In the genomic region with DNA sequence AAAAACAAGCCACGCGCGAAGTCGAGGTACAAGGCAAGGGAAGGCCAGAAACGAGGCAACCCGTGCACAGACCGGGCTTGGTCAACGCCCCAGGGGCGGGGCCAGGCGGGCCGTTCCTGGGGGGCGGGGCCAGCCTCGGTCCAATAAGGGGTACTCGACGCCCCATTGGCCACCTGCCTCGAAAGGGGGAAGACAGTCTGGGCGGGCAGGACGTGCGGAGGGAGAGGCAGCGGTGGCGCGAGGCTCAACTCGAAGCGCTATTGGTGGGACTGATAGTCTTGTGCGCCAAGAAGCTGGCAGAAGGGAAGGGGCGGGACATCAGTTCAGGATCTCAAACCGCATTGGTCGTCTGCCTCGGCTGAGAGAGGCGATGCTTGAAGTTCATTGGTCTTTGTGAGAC, we compare ENCODE assay signal across 31 cellular contexts. TPM values are rescaled to one million over a fixed set of nuclear protein-coding genes. Genes with fewer than 3 reads are reported as not detected.
DNase-seq lines count a peak whose midpoint lies in the region; ATAC-seq, FAIRE-seq and TF ChIP-seq lines count a peak whose summit lies in the region.
"Had no signal": no experiment of that assay in that cellular context is flagged by ENCODE, and none has a peak within 500 bp of the region (broad histone marks: within the 10 kb centered on the region; RNA-seq: fewer than 3 reads in every experiment).

A gene with protein sequence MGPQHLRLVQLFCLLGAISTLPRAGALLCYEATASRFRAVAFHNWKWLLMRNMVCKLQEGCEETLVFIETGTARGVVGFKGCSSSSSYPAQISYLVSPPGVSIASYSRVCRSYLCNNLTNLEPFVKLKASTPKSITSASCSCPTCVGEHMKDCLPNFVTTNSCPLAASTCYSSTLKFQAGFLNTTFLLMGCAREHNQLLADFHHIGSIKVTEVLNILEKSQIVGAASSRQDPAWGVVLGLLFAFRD (minus strand): TSS at position 83 of the 400 bp plus-strand sequence. CDS start 5,398 bp downstream, outside the sequence.

- no peak for TF ChIP-seq RAD21 in A549 (conservative IDR thresholded peaks at IDR 0.05 in 1 of 2, IDR thresholded peaks at IDR 0.05 in 1 of 2)
- TF ChIP-seq RAD21 in Ishikawa (IDR thresholded peaks at IDR 0.05; ENCODE audit: low read depth) = no peak

- H3K27ac Mint-ChIP-seq in glutamatergic neuron (ENCODE audit: unreplicated experiment) = peak within 1 kb of the TSS; percentile 45
- no peak within 1 kb of the TSS for H3K27ac Mint-ChIP-seq in CD8-positive, alpha-beta T cell
- H3K27ac Mint-ChIP-seq: activated CD4-positive, alpha-beta memory T cell treated with anti-CD3 and anti-CD28 coated beads for 36 hours; brain had no signal

- CTCF ChIA-PET in A549 (lab: Yijun Ruan, JAX) = interaction anchor here (1.5 to 2.6 kb wide), 5 partner anchors 9 to 281 kb away, joined by 3 to 14 read pairs (median 7); a partner anchor contains a TSS
- CTCF ChIA-PET in CD8-positive, alpha-beta T cell (lab: Charles Lee) = interaction anchor here (1.0 kb wide), 1 partner anchor 23 kb away, joined by 3 read pairs; no protein-coding TSS in a partner anchor

- peaks cover 8% of the 10 kb centered on the region for H3K36me3 Mint-ChIP-seq in glutamatergic neuron (ENCODE audit: unreplicated experiment)
- no peaks in the 10 kb centered on the region for H3K36me3 Mint-ChIP-seq in CD8-positive, alpha-beta T cell
- H3K36me3 Mint-ChIP-seq: activated CD4-positive, alpha-beta memory T cell treated with anti-CD3 and anti-CD28 coated beads for 36 hours; brain; CD14-positive monocyte; natural killer cell treated with Interleukin-12 subunit alpha and Interleukin-12 subunit beta and Interleukin-15 and Interleukin-18, amount 100 ng/mL, for 72 hours had no signal

- no peaks in the 10 kb centered on the region for H3K9me3 ChIP-seq in A549
- H3K9me3 ChIP-seq in CD8-positive, alpha-beta T cell (ENCODE audit: low read length) = no peaks in the 10 kb centered on the region
- H3K9me3 ChIP-seq: right atrium auricular region, SJSA1, suprapubic skin, uterus had no signal

- intact Hi-C loops in CD8-positive, alpha-beta T cell (cut with DNase I, micrococcal nuclease) = no loop called here

- TF ChIP-seq POLR2A in A549 (IDR thresholded peaks at IDR 0.05; ENCODE audit: low read length) = no peak

- no peaks in the 10 kb centered on the region for H3K27me3 ChIP-seq in CD8-positive, alpha-beta T cell (ENCODE audit: insufficient read depth, low read length)
- H3K27me3 ChIP-seq: right atrium auricular region, uterus had no signal

- WGBS in A549 (ENCODE audit: missing lambda C conversion rate) = 68% methylated on average over 30 of the region's 30 CpGs

- ATAC-seq in A549 (peak; percentile 20 to 68; a peak in 4 of 6 replicates), HG02973 (IDR thresholded peaks at IDR 0.05; ENCODE audit: unreplicated experiment) (no peak)
- ATAC-seq in CD8-positive, alpha-beta T cell = no peak
- ATAC-seq: foreskin keratinocyte; natural killer cell treated with Interleukin-12 subunit alpha and Interleukin-12 subunit beta and Interleukin-15 and Interleukin-18, amount 100 ng/mL, for 72 hours; stimulated activated naive B cell treated with anti-CD40 and anti-IgM and Interleukin-4, amounts not matched to agents 10 μg/mL and 1 μg/mL and 100 μg/mL, for 72 hours had no signal

- POLR2A ChIA-PET in A549 (lab: Yijun Ruan, JAX) = interaction anchor here (2.3 kb wide), 1 partner anchor 15 kb away, joined by 10 read pairs; a partner anchor contains a TSS
- POLR2A ChIA-PET in CD8-positive, alpha-beta T cell (lab: Charles Lee) = no interaction called here

- H3K4me3 Mint-ChIP-seq in glutamatergic neuron (ENCODE audit: unreplicated experiment) = no peak within 1 kb of the TSS
- H3K4me3 Mint-ChIP-seq in CD8-positive, alpha-beta T cell = no peak within 1 kb of the TSS
- H3K4me3 Mint-ChIP-seq: activated CD4-positive, alpha-beta memory T cell treated with anti-CD3 and anti-CD28 coated beads for 36 hours; brain; CD14-positive monocyte; natural killer cell treated with Interleukin-12 subunit alpha and Interleukin-12 subunit beta and Interleukin-15 and Interleukin-18, amount 100 ng/mL, for 72 hours; stimulated activated naive B cell treated with anti-CD40 and anti-IgM and Interleukin-4, amounts not matched to agents 10 μg/mL and 1 μg/mL and 100 μg/mL, for 72 hours had no signal

- no peaks in the 10 kb centered on the region for H3K4me1 ChIP-seq in A549
- no peaks in the 10 kb centered on the region for H3K4me1 ChIP-seq in CD8-positive, alpha-beta T cell (ENCODE audit: insufficient read depth, low read length)
- H3K4me1 ChIP-seq: foreskin keratinocyte, right atrium auricular region, SJSA1, suprapubic skin, uterus had no signal

- FAIRE-seq in A549 (lab: Jason Lieb, UNC) = peak; percentile 46
- FAIRE-seq: keratinocyte had no signal

- peaks cover 3% of the 10 kb centered on the region for H3K9me3 Mint-ChIP-seq in glutamatergic neuron (ENCODE audit: unreplicated experiment)
- no peaks in the 10 kb centered on the region for H3K9me3 Mint-ChIP-seq in CD8-positive, alpha-beta T cell
- H3K9me3 Mint-ChIP-seq: activated CD4-positive, alpha-beta memory T cell treated with anti-CD3 and anti-CD28 coated beads for 36 hours; brain; natural killer cell treated with Interleukin-12 subunit alpha and Interleukin-12 subunit beta and Interleukin-15 and Interleukin-18, amount 100 ng/mL, for 72 hours had no signal

- no peaks in the 10 kb centered on the region for H3K4me1 Mint-ChIP-seq in glutamatergic neuron (ENCODE audit: low read depth, unreplicated experiment)
- H3K4me1 Mint-ChIP-seq in CD8-positive, alpha-beta T cell (ENCODE audit: low read depth) = no peaks in the 10 kb centered on the region
- H3K4me1 Mint-ChIP-seq: brain; stimulated activated naive B cell treated with anti-CD40 and anti-IgM and Interleukin-4, amounts not matched to agents 10 μg/mL and 1 μg/mL and 100 μg/mL, for 72 hours had no signal

- TF ChIP-seq CTCF in A549 (IDR thresholded peaks at IDR 0.05) (no peak), glutamatergic neuron (IDR thresholded peaks at IDR 0.05; ENCODE audit: partially characterized antibody, unreplicated experiment) (no peak)
- no peak for TF ChIP-seq CTCF in CD8-positive, alpha-beta T cell (IDR thresholded peaks at IDR 0.05)

- H3K27me3 Mint-ChIP-seq in glutamatergic neuron (ENCODE audit: unreplicated experiment) = peaks cover 6% of the 10 kb centered on the region
- H3K27me3 Mint-ChIP-seq in CD8-positive, alpha-beta T cell (ENCODE audit: low read depth) = no peaks in the 10 kb centered on the region
- H3K27me3 Mint-ChIP-seq: activated CD4-positive, alpha-beta memory T cell treated with anti-CD3 and anti-CD28 coated beads for 36 hours had no signal

- H3K4me3 ChIP-seq in A549 = no peak within 1 kb of the TSS
- H3K4me3 ChIP-seq in CD8-positive, alpha-beta T cell (ENCODE audit: low read depth, low read length) = no peak within 1 kb of the TSS
- H3K4me3 ChIP-seq: right atrium auricular region, SJSA1, suprapubic skin, uterus had no signal

- TF ChIP-seq EP300 in A549 (IDR thresholded peaks at IDR 0.05) (no peak), Ishikawa (IDR thresholded peaks at IDR 0.05; ENCODE audit: borderline replicate concordance) (no peak)

- DNase-seq in A549 (ENCODE audit: low read depth in 1 of 2, low spot score in 1 of 2) (peak in 1 of 2 experiments; percentile 58), DMS53 treated with DMSO at 0.1 percent for 48 hours (lab: John Stamatoyannopoulos, UW; ENCODE audit: unreplicated experiment) (peak; percentile 25), glutamatergic neuron (no peak), SHP77 treated with DMSO at 0.1 percent for 48 hours (lab: John Stamatoyannopoulos, UW) (no peak)
- DNase-seq in CD8-positive, alpha-beta T cell = no peak
- DNase-seq: activated CD4-positive, alpha-beta memory T cell treated with anti-CD3 and anti-CD28 coated beads for 36 hours; activated CD4-positive, CD25-positive, alpha-beta regulatory T cell; activated naive CD4-positive, alpha-beta T cell; effector CD4-positive, alpha-beta T cell; foreskin keratinocyte; KG1; NCI-H146; NCI-H2171 treated with DMSO at 0.1 percent for 48 hours; stimulated activated CD4-positive, alpha-beta T cell treated with anti-CD3 and anti-CD28 coated beads, Interleukin-4, amount 100 ng/mL, for 1 hour; stimulated activated naive B cell treated with anti-CD40 and anti-IgM and Interleukin-4, amounts not matched to agents 10 μg/mL and 1 μg/mL and 100 μg/mL, for 72 hours; uterus had no signal

- no peak within 1 kb of the TSS for H3K27ac ChIP-seq in A549
- H3K27ac ChIP-seq in CD8-positive, alpha-beta T cell (ENCODE audit: low read depth, low read length) = no peak within 1 kb of the TSS
- H3K27ac ChIP-seq: foreskin keratinocyte, right atrium auricular region, SJSA1, suprapubic skin, uterus had no signal

- no peak within 1 kb of the TSS for H3K4me2 ChIP-seq in A549

- H3K36me3 ChIP-seq in CD8-positive, alpha-beta T cell (ENCODE audit: insufficient read depth, low read length) = no peaks in the 10 kb centered on the region
- H3K36me3 ChIP-seq: right atrium auricular region, SJSA1, suprapubic skin, uterus had no signal

TF ChIP-seq in A549, 52 proteins besides CTCF, POLR2A, EP300 and RAD21 (continues in another document):
- TF ChIP-seq, protein P1, sequence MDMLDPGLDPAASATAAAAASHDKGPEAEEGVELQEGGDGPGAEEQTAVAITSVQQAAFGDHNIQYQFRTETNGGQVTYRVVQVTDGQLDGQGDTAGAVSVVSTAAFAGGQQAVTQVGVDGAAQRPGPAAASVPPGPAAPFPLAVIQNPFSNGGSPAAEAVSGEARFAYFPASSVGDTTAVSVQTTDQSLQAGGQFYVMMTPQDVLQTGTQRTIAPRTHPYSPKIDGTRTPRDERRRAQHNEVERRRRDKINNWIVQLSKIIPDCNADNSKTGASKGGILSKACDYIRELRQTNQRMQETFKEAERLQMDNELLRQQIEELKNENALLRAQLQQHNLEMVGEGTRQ (IDR thresholded peaks at IDR 0.05) = no peak

RNA-seq across cellular contexts. Expression of the gene that starts here (rescaled TPM):
- polyA plus RNA-seq in A549 (2011; rRNA removed) = not detected in 2 replicates
- not detected in 2 replicates for polyA plus RNA-seq in A549 (2012; cell fraction: cytosol; rRNA removed)
- polyA plus RNA-seq in A549 (2012; cell fraction: nucleus; rRNA removed) = not detected in 2 replicates
- not detected in 3 replicates for polyA plus RNA-seq in A549 (2017; fragmentation: RNase III; extraction: RNeasy Plus Mini Kit Qiagen cat#74134 plus additional on column Dnase treatment)
- not detected in 2 replicates for polyA minus RNA-seq in A549 (2011; rRNA and poly(A)+ RNA removed)
- not detected for total RNA-seq in glutamatergic neuron (ENCODE audit: unreplicated experiment)
- not detected for total RNA-seq in CD8-positive, alpha-beta T cell
- total RNA-seq: activated CD4-positive, alpha-beta memory T cell treated with anti-CD3 and anti-CD28 coated beads for 36 hours; foreskin keratinocyte; HT-29; liver; mononuclear cell; natural killer cell treated with Interleukin-12 subunit alpha and Interleukin-12 subunit beta and Interleukin-15 and Interleukin-18, amount 100 ng/mL, for 72 hours; osteocyte; right atrium auricular region; SJSA1; suprapubic skin; uterus had no signal
- polyA plus RNA-seq: adipose tissue, CD14-positive monocyte, esophagus, foreskin keratinocyte, keratinocyte, liver had no signal

Comparison
In these comparisons a context has a peak if more than half of its experiments do, and no peak if none do; other contexts are left out.
1. Peak in ATAC-seq in A549; RNA of the gene not detected or under 1 TPM.